In genomic region chr19:49157445-49158224, GRCh38 we compare ENCODE assay signal across 9 cellular contexts. TPM values are rescaled to one million over a fixed set of nuclear protein-coding genes. Genes with fewer than 3 reads are reported as not detected.
DNase-seq lines count a peak whose midpoint lies in the region; ATAC-seq, FAIRE-seq and TF ChIP-seq lines count a peak whose summit lies in the region.
"Had no signal": no experiment of that assay in that cellular context is flagged by ENCODE, and none has a peak within 500 bp of the region (broad histone marks: within the 10 kb centered on the region; RNA-seq: fewer than 3 reads in every experiment).

TSS of gene TRPM4 (plus strand) at chr19:49157792. CDS start at chr19:49157867, 75 bp downstream.

- H3K4me3 ChIP-seq in A549 (peak within 1 kb of the TSS; percentile 93), HEK293 (ENCODE audit: low read depth, low read length) (peak within 1 kb of the TSS; percentile 81), fibroblast of pulmonary artery (replicated peaks; ENCODE audit: low read depth, low read length) (peak within 1 kb of the TSS; percentile 95)
- no peak within 1 kb of the TSS for H3K4me3 ChIP-seq in naive thymus-derived CD4-positive, alpha-beta T cell (ENCODE audit: low read length)

- H3K4me3 Mint-ChIP-seq in activated T-helper 17 cell treated with anti-CD3 and anti-CD28 coated beads, Interleukin-2, amount 50 U/mL, for 72 hours, result peak within 1 kb of the TSS; percentile 49
- H3K4me3 Mint-ChIP-seq in naive thymus-derived CD4-positive, alpha-beta T cell, result peak within 1 kb of the TSS in 9 of 10 donors; percentile 12 to 74 (median 55)

- peaks cover 0 to 14% of the 10 kb centered on the region in 2 donors for H3K27me3 ChIP-seq in naive thymus-derived CD4-positive, alpha-beta T cell (ENCODE audit: control insufficient read depth in 2 of 2, insufficient read depth in 2 of 2, low read length in 2 of 2)

- FAIRE-seq in A549 (lab: Jason Lieb, UNC) (no peak), GM12892 (lab: Jason Lieb, UNC) (no peak)

- H3K4me2 ChIP-seq in A549, result peak within 1 kb of the TSS; percentile 83

- H3K9me3 ChIP-seq in A549 (no peaks in the 10 kb centered on the region), HEK293 (ENCODE audit: control insufficient read depth, insufficient read depth, low read depth, low read length) (no peaks in the 10 kb centered on the region)
- no peaks in the 10 kb centered on the region for H3K9me3 ChIP-seq in naive thymus-derived CD4-positive, alpha-beta T cell (ENCODE audit: control insufficient read depth in 2 of 3, low read length in 3 of 3)
- H3K9me3 ChIP-seq: neutrophil had no signal

- H3K4me1 ChIP-seq in A549, result peaks cover 10% of the 10 kb centered on the region; the same call in 2 of the 3 replicates
- peaks cover 7% of the 10 kb centered on the region for H3K4me1 ChIP-seq in HEK293 (ENCODE audit: control insufficient read depth, insufficient read depth, low read length)
- H3K4me1 ChIP-seq in naive thymus-derived CD4-positive, alpha-beta T cell (ENCODE audit: control insufficient read depth in 2 of 2, insufficient read depth in 2 of 2, low read length in 2 of 2), result peaks cover 0 to 7% of the 10 kb centered on the region in 2 donors

- POLR2A ChIA-PET in A549 (lab: Yijun Ruan, JAX) (no interaction called here), HEK293 (lab: Yijun Ruan, JAX) (no interaction called here)
- POLR2A ChIA-PET in naive thymus-derived CD4-positive, alpha-beta T cell (lab: Charles Lee), result no interaction called here

- H3K9me3 Mint-ChIP-seq in activated T-helper 17 cell treated with anti-CD3 and anti-CD28 coated beads, Interleukin-2, amount 50 U/mL, for 72 hours, result no peaks in the 10 kb centered on the region
- peaks cover 0 to 10% (median 4%) of the 10 kb centered on the region in 11 donors for H3K9me3 Mint-ChIP-seq in naive thymus-derived CD4-positive, alpha-beta T cell

- no peak within 1 kb of the TSS for H3K27ac Mint-ChIP-seq in activated T-helper 17 cell treated with anti-CD3 and anti-CD28 coated beads, Interleukin-2, amount 50 U/mL, for 72 hours
- H3K27ac Mint-ChIP-seq in naive thymus-derived CD4-positive, alpha-beta T cell, result peak within 1 kb of the TSS in 1 of 9 donors; percentile 21

- H3K36me3 Mint-ChIP-seq in activated T-helper 17 cell treated with anti-CD3 and anti-CD28 coated beads, Interleukin-2, amount 50 U/mL, for 72 hours (ENCODE audit: low read depth), result no peaks in the 10 kb centered on the region
- peaks cover 0 to 4% (median 2%) of the 10 kb centered on the region in 5 donors for H3K36me3 Mint-ChIP-seq in naive thymus-derived CD4-positive, alpha-beta T cell

- TF ChIP-seq POLR2A in A549 (IDR thresholded peaks at IDR 0.05; ENCODE audit: low read length) (peak; percentile 86), GM12892 (IDR thresholded peaks at IDR 0.05; ENCODE audit: low read depth, low read length) (no peak)

- 3% methylated on average over 14 of the region's 41 CpGs for WGBS in A549 (ENCODE audit: missing lambda C conversion rate)

- no peak for TF ChIP-seq RAD21 in A549 (conservative IDR thresholded peaks at IDR 0.05 in 1 of 2, IDR thresholded peaks at IDR 0.05 in 1 of 2)

- peak; percentile 89 to 97 for ATAC-seq in A549
- peak; percentile 66 for ATAC-seq in activated T-helper 17 cell treated with anti-CD3 and anti-CD28 coated beads, Interleukin-2, amount 50 U/mL, for 72 hours (replicated peaks)
- peak; percentile 75 for ATAC-seq in naive thymus-derived CD4-positive, alpha-beta T cell

- CTCF ChIA-PET in A549 (lab: Yijun Ruan, JAX), result interaction anchor here (1.3 to 4.5 kb wide), 2 partner anchors 11 to 41 kb away, joined by 4 to 17 read pairs; no protein-coding TSS in a partner anchor
- CTCF ChIA-PET in HEK293 (lab: Yijun Ruan, JAX), result interaction anchor here (1.4 kb wide), 1 partner anchor 60 kb away, joined by 4 read pairs; no protein-coding TSS in a partner anchor
- CTCF ChIA-PET in naive thymus-derived CD4-positive, alpha-beta T cell (lab: Charles Lee), result no interaction called here

- intact Hi-C loops in naive thymus-derived CD4-positive, alpha-beta T cell (cut with micrococcal nuclease), result no loop called here

- peaks cover 56% of the 10 kb centered on the region for H3K27me3 Mint-ChIP-seq in activated T-helper 17 cell treated with anti-CD3 and anti-CD28 coated beads, Interleukin-2, amount 50 U/mL, for 72 hours
- H3K27me3 Mint-ChIP-seq in naive thymus-derived CD4-positive, alpha-beta T cell, result peaks cover 54 to 68% (median 63%) of the 10 kb centered on the region in 5 donors

- no peak for TF ChIP-seq EP300 in A549 (IDR thresholded peaks at IDR 0.05)

- H3K4me1 Mint-ChIP-seq in activated T-helper 17 cell treated with anti-CD3 and anti-CD28 coated beads, Interleukin-2, amount 50 U/mL, for 72 hours, result peaks cover 6% of the 10 kb centered on the region
- H3K4me1 Mint-ChIP-seq in naive thymus-derived CD4-positive, alpha-beta T cell, result peaks cover 5 to 13% (median 7%) of the 10 kb centered on the region in 7 donors

- no peaks in the 10 kb centered on the region for H3K36me3 ChIP-seq in HEK293 (ENCODE audit: control insufficient read depth in 2 of 2, insufficient read depth in 1 of 2, low read length in 2 of 2)
- H3K36me3 ChIP-seq in naive thymus-derived CD4-positive, alpha-beta T cell (ENCODE audit: control insufficient read depth in 2 of 3, insufficient read depth in 3 of 3, low read length in 3 of 3), result no peaks in the 10 kb centered on the region
- H3K36me3 ChIP-seq: neutrophil had no signal

- no peak for TF ChIP-seq CTCF in A549 (IDR thresholded peaks at IDR 0.05)
- TF ChIP-seq CTCF in HEK293 (tag by site-specific recombination; IDR thresholded peaks at IDR 0.05), result no peak
- no peak for TF ChIP-seq CTCF in fibroblast of pulmonary artery (IDR thresholded peaks at IDR 0.05; ENCODE audit: low read length, missing control alignments)

- H3K27ac ChIP-seq in A549 (peak within 1 kb of the TSS; percentile 83 to 93), HEK293 (ENCODE audit: extremely low read depth, low read depth, low read length) (peak within 1 kb of the TSS; percentile 47; the same call in 1 of the 2 replicates), temporal lobe (ENCODE audit: low read depth, low read length) (peak within 1 kb of the TSS; percentile 50)
- no peak within 1 kb of the TSS for H3K27ac ChIP-seq in naive thymus-derived CD4-positive, alpha-beta T cell (ENCODE audit: low read depth, low read length)
- H3K27ac ChIP-seq: neutrophil had no signal

- DNase-seq in A549 (ENCODE audit: low read depth in 1 of 2, low spot score in 1 of 2) (peak; percentile 84 to 91), NCI-H82 (lab: John Stamatoyannopoulos, UW) (peak; percentile 93), fibroblast of pulmonary artery (ENCODE audit: low read depth) (peak; percentile 70), GM12892 (ENCODE audit: insufficient read length) (no peak)
- peak in 4 of 9 donors; percentile 13 to 75 (median 22) for DNase-seq in naive thymus-derived CD4-positive, alpha-beta T cell

TF ChIP-seq in A549, 52 proteins besides CTCF, POLR2A, EP300 and RAD21 (continues in another document):
- TF ChIP-seq JUN (IDR thresholded peaks at IDR 0.05), result peak in 1 of 2 experiments; percentile 55; a peak in 2 of 5 replicates
- peak; percentile 81; the same call in 1 of the 2 replicates for TF ChIP-seq PHF8 (IDR thresholded peaks at IDR 0.05; ENCODE audit: borderline replicate concordance, low read depth)
- no peak for TF ChIP-seq FOXS1 (CRISPR knock-in tag; IDR thresholded peaks at IDR 0.05)
- TF ChIP-seq RFX5 (IDR thresholded peaks at IDR 0.05), result no peak

TF ChIP-seq in HEK293, 187 proteins besides CTCF, POLR2A, EP300 and RAD21 (continues in another document):
- TF ChIP-seq KLF1 (tag by site-specific recombination; IDR thresholded peaks at IDR 0.05) (peak; percentile 74), ZEB2 (tag by site-specific recombination; IDR thresholded peaks at IDR 0.05) (peak; percentile 35; the same call in 1 of the 2 replicates), KLF8 (tag by site-specific recombination; IDR thresholded peaks at IDR 0.05) (0 out of 2 replicates have a peak, but pooled peaks have one; percentile 54), ZNF223 (tag by site-specific recombination; IDR thresholded peaks at IDR 0.05) (peak; percentile 68; the same call in 1 of the 2 replicates), ZBTB17 (tag by site-specific recombination; IDR thresholded peaks at IDR 0.05) (peak; percentile 74), PRDM4 (tag by site-specific recombination; IDR thresholded peaks at IDR 0.05) (no peak), ZNF274 (IDR thresholded peaks at IDR 0.05; ENCODE audit: low read length) (no peak), ZNF274 (tag by site-specific recombination; IDR thresholded peaks at IDR 0.05; ENCODE audit: borderline replicate concordance) (no peak)

RNA-seq across cellular contexts. Expression of gene TRPM4, which starts in this region (rescaled TPM):
- polyA plus RNA-seq in A549 (2011; rRNA removed) (4.7 and 4.9 TPM in 2 replicates), A549 (2017; fragmentation: RNase III; extraction: RNeasy Plus Mini Kit Qiagen cat#74134 plus additional on column Dnase treatment) (8.4 to 9.4 TPM (median 9.1 TPM) in 3 replicates)
- 9.1 and 9.3 TPM in 2 replicates for polyA plus RNA-seq in A549 (2012; cell fraction: cytosol; rRNA removed)
- polyA plus RNA-seq in A549 (2012; cell fraction: nucleus; rRNA removed), result 50.4 and 52.0 TPM in 2 replicates
- 9.9 and 11.4 TPM in 2 replicates for polyA minus RNA-seq in A549 (2011; rRNA and poly(A)+ RNA removed)
- total RNA-seq in activated T-helper 17 cell treated with anti-CD3 and anti-CD28 coated beads, Interleukin-2, amount 50 U/mL, for 72 hours, result under 1 TPM in 1 of 2 donors, not detected in 1; 0.52 TPM
- total RNA-seq in naive thymus-derived CD4-positive, alpha-beta T cell, result 1 to 10 TPM in 1 of 5 experiments, under 1 TPM in 3, not detected in 1; 0.72 to 3.2 (median 0.85) TPM
- polyA plus RNA-seq in naive thymus-derived CD4-positive, alpha-beta T cell, result under 1 TPM in 1 of 2 donors, not detected in 1; 0.13 TPM
- total RNA-seq in temporal lobe, result 4.2 TPM
- polyA plus RNA-seq in GM12892 (2012; ENCODE audit: missing spikeins), result not detected

Comparison
In these comparisons a context has a peak if more than half of its experiments do, and no peak if none do; other contexts are left out.
1. RNA of gene TRPM4 (polyA plus RNA-seq): 4.7 to 52.0 TPM in A549; 0.13 TPM in naive thymus-derived CD4-positive, alpha-beta T cell; every median in the first group is over 4 times any median in the second.
2. Peak in ATAC-seq in activated T-helper 17 cell treated with anti-CD3 and anti-CD28 coated beads, Interleukin-2, amount 50 U/mL, for 72 hours; RNA of the gene not detected or under 1 TPM.
3. Of the 5 proteins assayed by ChIP-seq in both HEK293 and A549: peak only in HEK293: PBX3; only in A549: none; in both: none; in neither: 4.
4. Peak in every context shown above with its lines, with median percentiles within 50 percentile points of each other: ATAC-seq.